Comparison of ENCODE assay signal across 11 cellular contexts in the genomic region with DNA sequence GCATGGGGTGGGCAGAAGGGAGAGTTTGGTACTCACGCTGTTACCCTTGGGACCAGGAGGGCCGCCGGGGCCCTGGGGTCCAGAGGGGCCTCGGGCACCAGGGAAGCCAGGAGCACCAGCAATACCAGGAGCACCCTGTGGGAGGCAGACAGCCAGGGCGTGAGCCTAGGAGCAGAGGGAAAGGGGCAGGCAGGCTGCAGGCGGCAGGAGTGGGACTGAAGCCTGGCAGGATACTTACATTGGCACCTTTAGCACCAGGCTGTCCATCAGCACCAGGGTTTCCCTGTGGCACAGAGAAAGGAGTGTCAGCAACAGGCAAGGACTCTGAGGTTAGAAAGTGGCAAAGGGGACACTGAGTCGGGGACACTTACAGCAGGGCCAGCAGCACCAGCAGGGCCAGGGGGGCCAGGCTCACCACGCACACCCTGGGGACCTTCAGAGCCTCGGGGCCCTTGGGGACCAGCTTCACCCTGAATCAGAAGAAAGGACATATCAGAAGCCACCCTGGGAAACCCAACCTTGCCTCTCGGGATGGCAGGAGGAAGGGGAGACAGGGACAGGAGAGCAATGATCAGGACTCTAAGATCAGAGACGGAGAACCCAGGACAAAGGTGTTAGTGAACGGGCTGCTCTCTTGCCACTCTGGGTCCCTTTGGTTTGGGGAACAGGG. TPM values are rescaled to one million over a fixed set of nuclear protein-coding genes. Genes with fewer than 3 reads are reported as not detected.
DNase-seq lines count a peak whose midpoint lies in the region; TF ChIP-seq lines count a peak whose summit lies in the region.
"Had no signal": no experiment of that assay in that cellular context is flagged by ENCODE, and none has a peak within 500 bp of the region (broad histone marks: within the 10 kb centered on the region; RNA-seq: fewer than 3 reads in every experiment).

No MANE protein-coding gene starts in this region.

- peaks cover 82% of the 10 kb centered on the region for H3F3A ChIP-seq in GM23248 (ENCODE audit: insufficient read depth)

- intact Hi-C loops in ascending aorta (cut with DNase I): loop anchor here (2.0 to 5.0 kb wide), 2 partner anchors 15 to 48 kb away; no protein-coding TSS in a partner anchor
- intact Hi-C loops in stomach (cut with DNase I; ENCODE audit: low total_unique reads): no loop called here

- H3K4me1 ChIP-seq in GM23248 (ENCODE audit: insufficient read depth) (peaks cover 72% of the 10 kb centered on the region), ascending aorta (peaks cover 13 to 50% of the 10 kb centered on the region in 2 donors), hepatocyte (ENCODE audit: insufficient read depth) (peaks cover 27% of the 10 kb centered on the region), stomach (peaks cover 22 to 56% (median 39%) of the 10 kb centered on the region in 4 donors)

- DNase-seq in GM23248 (peak; percentile 84), ascending aorta (ENCODE audit: low spot score in 2 of 2) (no peak), hepatocyte (ENCODE audit: low spot score) (no peak), stomach (no peak), NOMO-1 (lab: John Stamatoyannopoulos, UW; ENCODE audit: unreplicated experiment in 2 of 2) (no peak), anterior cingulate cortex (lab: John Stamatoyannopoulos, UW) (no peak), occipital lobe (lab: John Stamatoyannopoulos, UW) (no peak)
- DNase-seq: activated T-cell treated with anti-CD3 and anti-CD28 coated beads, Interleukin-2, amount 50 U/mL, for 48 hours; DMS79; NCI-H2171; RPMI8226 had no signal

- H3K9me3 ChIP-seq in GM23248 (ENCODE audit: low read depth) (no peaks in the 10 kb centered on the region), ascending aorta (no peaks in the 10 kb centered on the region), hepatocyte (ENCODE audit: low read depth) (no peaks in the 10 kb centered on the region), stomach (no peaks in the 10 kb centered on the region)

- H3K36me3 ChIP-seq in GM23248 (ENCODE audit: low read depth) (peaks cover 82% of the 10 kb centered on the region), ascending aorta (peaks cover 87 to 93% of the 10 kb centered on the region in 2 donors), hepatocyte (replicated peaks; ENCODE audit: insufficient read depth, low read depth) (no peaks in the 10 kb centered on the region), stomach (peaks cover 74 to 84% (median 78%) of the 10 kb centered on the region in 4 donors)

- peak in 1 of 3 experiments; percentile 31 for TF ChIP-seq CTCF in ascending aorta (IDR thresholded peaks at IDR 0.05)
- no peak for TF ChIP-seq CTCF in hepatocyte (IDR thresholded peaks at IDR 0.05; ENCODE audit: poor library complexity)
- TF ChIP-seq CTCF in stomach (IDR thresholded peaks at IDR 0.05): no peak

- H3K27ac ChIP-seq in GM23248: peak overlapping the region; percentile 100
- H3K27ac ChIP-seq in ascending aorta: peak overlapping the region; percentile 97 to 99
- peak overlapping the region; percentile 88 for H3K27ac ChIP-seq in hepatocyte
- H3K27ac ChIP-seq in stomach: peak overlapping the region in 3 of 5 donors; percentile 60 to 93 (median 92)

- H4K20me1 ChIP-seq in GM23248 (ENCODE audit: insufficient read depth) (no peaks in the 10 kb centered on the region), hepatocyte (ENCODE audit: insufficient read depth, poor library complexity, severe bottlenecking) (peaks cover 76% of the 10 kb centered on the region)

- H3K4me2 ChIP-seq in GM23248 (ENCODE audit: unreplicated experiment) (peak overlapping the region; percentile 94), hepatocyte (no peak overlapping the region)

- no peak for TF ChIP-seq EP300 in stomach (IDR thresholded peaks at IDR 0.05)

- H3K9ac ChIP-seq in GM23248: peak overlapping the region; percentile 100

- no peak for TF ChIP-seq POLR2A in stomach (IDR thresholded peaks at IDR 0.05)

- H3K27me3 ChIP-seq in GM23248 (replicated peaks; ENCODE audit: insufficient read depth) (no peaks in the 10 kb centered on the region), ascending aorta (no peaks in the 10 kb centered on the region), hepatocyte (no peaks in the 10 kb centered on the region), stomach (peaks cover 0 to 11% (median 0%) of the 10 kb centered on the region in 3 donors)

- H3K79me2 ChIP-seq in GM23248 (ENCODE audit: insufficient read depth) (peaks cover 89% of the 10 kb centered on the region), hepatocyte (peaks cover 38% of the 10 kb centered on the region)

- H3K9me2 ChIP-seq in GM23248 (ENCODE audit: insufficient read depth) (no peaks in the 10 kb centered on the region), hepatocyte (replicated peaks; ENCODE audit: insufficient read depth) (no peaks in the 10 kb centered on the region)

- 13 to 17% methylated on average over 10 to 11 of the region's 12 CpGs for WGBS in GM23248 (ENCODE audit: low coverage in 1 of 2, low lambda C conversion rate in 2 of 2, missing lambda C conversion rate in 2 of 2), 2 experiments
- 91% methylated on average over 11 of the region's 12 CpGs for WGBS in hepatocyte (ENCODE audit: low lambda C conversion rate, missing lambda C conversion rate)
- WGBS in stomach, 5 donors: 74 to 88% (median 85%) methylated on average over 8 to 12 of the region's 12 CpGs

- in situ Hi-C loops in GM23248 (cut with MboI): no loop called here

- H2AFZ ChIP-seq in GM23248: no peak overlapping the region
- no peak overlapping the region for H2AFZ ChIP-seq in hepatocyte

- H3K4me3 ChIP-seq in GM23248 (peak overlapping the region; percentile 99), ascending aorta (no peak overlapping the region), hepatocyte (no peak overlapping the region), stomach (no peak overlapping the region)

RNA-seq across cellular contexts. Expression of a gene that starts 6.1 kb away (rescaled TPM):
- 6,472 and 7,860 TPM in 2 replicates for total RNA-seq in GM23248 (2014; rRNA removed; shearing (Covaris generic))
- 15,283 and 15,653 TPM in 2 replicates for polyA plus RNA-seq in GM23248 (2016; fragmentation: Nextera tagmentation; extraction: Ambion mirVana)
- total RNA-seq in ascending aorta: 547 TPM
- total RNA-seq in hepatocyte: 351 and 1,063 TPM in 2 replicates
- 5,822 and 6,071 TPM in 2 replicates for polyA plus RNA-seq in hepatocyte
- total RNA-seq in stomach: 1,000 to 10,000 TPM in 1 of 5 donors, 100 to 1,000 TPM in 3, 10 to 100 TPM in 1; 87.0 to 1,931 (median 219) TPM
- 10 to 100 TPM; 17.9 to 60.0 (median 24.9) TPM for polyA plus RNA-seq in stomach
- 17.6 TPM for total RNA-seq in occipital lobe

RNA-seq across cellular contexts. Expression of a gene that starts 29.5 kb away (rescaled TPM):
- 1.6 TPM in 1 of 2 replicates, not detected in the other for total RNA-seq in GM23248 (2014; rRNA removed; shearing (Covaris generic))
- polyA plus RNA-seq in GM23248 (2016; fragmentation: Nextera tagmentation; extraction: Ambion mirVana) (1.4 and 1.8 TPM in 2 replicates), hepatocyte (0.83 and 2.2 TPM in 2 replicates), stomach (10 to 100 TPM in 1 of 3 donors, 1 to 10 TPM in 2; 6.0 to 24.3 (median 8.7) TPM)
- total RNA-seq in ascending aorta (78.5 TPM), hepatocyte (0.37 TPM in 1 of 2 replicates, not detected in the other), stomach (10 to 100 TPM in 3 of 5 donors, 1 to 10 TPM in 2; 5.4 to 89.3 (median 21.4) TPM), occipital lobe (not detected)

RNA-seq across cellular contexts. Expression of a gene that starts 44.9 kb away (rescaled TPM):
- 62.0 and 69.4 TPM in 2 replicates for total RNA-seq in GM23248 (2014; rRNA removed; shearing (Covaris generic))
- polyA plus RNA-seq in GM23248 (2016; fragmentation: Nextera tagmentation; extraction: Ambion mirVana) (2.3 and 3.2 TPM in 2 replicates), hepatocyte (5.1 and 6.7 TPM in 2 replicates), stomach (10 to 100 TPM; 13.1 to 28.8 (median 14.2) TPM)
- total RNA-seq in ascending aorta (63.5 TPM), hepatocyte (22.5 and 26.2 TPM in 2 replicates), stomach (10 to 100 TPM; 11.6 to 64.2 (median 22.5) TPM), occipital lobe (69.9 TPM)
